Comparison of ENCODE assay signal across 20 cellular contexts in genomic region chr16:4884209-4884608, GRCh38. TPM values are rescaled to one million over a fixed set of nuclear protein-coding genes. Genes with fewer than 3 reads are reported as not detected.
DNase-seq lines count a peak whose midpoint lies in the region; ATAC-seq, FAIRE-seq and TF ChIP-seq lines count a peak whose summit lies in the region.
"Had no signal": no experiment of that assay in that cellular context is flagged by ENCODE, and none has a peak within 500 bp of the region (broad histone marks: within the 10 kb centered on the region; RNA-seq: fewer than 3 reads in every experiment).

No MANE protein-coding gene starts in this region.

- H2BK120ac ChIP-seq in H1 (replicated peaks; ENCODE audit: low read depth, low read length), result no peak overlapping the region

- no peak overlapping the region for H3K14ac ChIP-seq in H1 (ENCODE audit: insufficient read length)

- H3K56ac ChIP-seq in H1 (replicated peaks; ENCODE audit: insufficient read length, low read depth, low read length), result no peak overlapping the region

- H2AK5ac ChIP-seq in H1 (ENCODE audit: low read depth, low read length), result no peak overlapping the region

- H3K79me1 ChIP-seq in H1 (ENCODE audit: low read depth, low read length), result no peaks in the 10 kb centered on the region

- no peak for TF ChIP-seq EP300 in H1 (IDR thresholded peaks at IDR 0.05; ENCODE audit: borderline replicate concordance in 1 of 2, low read depth in 2 of 2, low read length in 2 of 2)

- TF ChIP-seq CTCF in RWPE1 (conservative IDR thresholded peaks at IDR 0.05; ENCODE audit: low read depth) (no peak), H1 (IDR thresholded peaks at IDR 0.05; ENCODE audit: control extremely low read depth in 1 of 3, insufficient read depth in 1 of 3, low read depth in 1 of 3, low read length in 3 of 3) (no peak)

- H3K4me1 Mint-ChIP-seq in activated CD4-positive, alpha-beta T cell treated with anti-CD3 and anti-CD28 coated beads, Interleukin-2, amount 10 ng/mL, durations not matched to agents 24 days and 14 days, result no peaks in the 10 kb centered on the region
- peaks cover 4 to 11% of the 10 kb centered on the region in 2 donors for H3K4me1 Mint-ChIP-seq in stimulated activated naive B cell treated with anti-CD40 and anti-IgM and Interleukin-4, amounts not matched to agents 10 μg/mL and 1 μg/mL and 100 μg/mL, for 72 hours
- H3K4me1 Mint-ChIP-seq: CD14-positive monocyte had no signal

- no peak overlapping the region for H2BK5ac ChIP-seq in H1 (ENCODE audit: low read depth, low read length)

- no peaks in the 10 kb centered on the region for H3K23me2 ChIP-seq in H1 (ENCODE audit: low read depth, low read length)

- H3K27ac ChIP-seq in RWPE1, result peak overlapping the region; percentile 78
- H3K27ac ChIP-seq in H1 (ENCODE audit: low read depth, low read length), result no peak overlapping the region
- H3K27ac ChIP-seq: 22Rv1 had no signal

- H3K23ac ChIP-seq in H1 (ENCODE audit: insufficient read length), result no peak overlapping the region

- H3K4me1 ChIP-seq in H1 (replicated peaks in 1 of 4; ENCODE audit: control insufficient read depth in 3 of 4, insufficient read depth in 4 of 4, low read length in 3 of 4), result no peaks in the 10 kb centered on the region
- H3K4me1 ChIP-seq: HAP-1 had no signal

- no peak overlapping the region for H3K18ac ChIP-seq in H1 (ENCODE audit: extremely low read depth, low read length)

- ATAC-seq in stimulated activated naive B cell treated with anti-CD40 and anti-IgM and Interleukin-4, amounts not matched to agents 10 μg/mL and 1 μg/mL and 100 μg/mL, for 72 hours (replicated peaks), result no peak
- no peak for ATAC-seq in GM18505 (IDR thresholded peaks at IDR 0.05; ENCODE audit: unreplicated experiment)
- no peak for ATAC-seq in HG03095 (IDR thresholded peaks at IDR 0.05; ENCODE audit: unreplicated experiment)
- ATAC-seq: CD8-positive, alpha-beta T cell had no signal

- no peaks in the 10 kb centered on the region for H3K9me3 ChIP-seq in H1 (ENCODE audit: insufficient read depth in 2 of 2, low read depth in 1 of 2, low read length in 1 of 2)
- H3K9me3 ChIP-seq: HAP-1 had no signal

- 95% methylated on average over 34 of the region's 34 CpGs; no CpG with 5 or more reads in 1 of the 2 experiments for WGBS in H1 (ENCODE audit: extremely low coverage in 1 of 2, insufficient coverage in 1 of 2, insufficient read length in 1 of 2, insufficient replicate concordance in 2 of 2, low coverage in 1 of 2, low lambda C conversion rate in 2 of 2, missing lambda C conversion rate in 1 of 2), 2 experiments

- H3K36me3 Mint-ChIP-seq in activated CD4-positive, alpha-beta T cell treated with anti-CD3 and anti-CD28 coated beads, Interleukin-2, amount 10 ng/mL, durations not matched to agents 24 days and 14 days (ENCODE audit: low read depth), result peaks cover 46% of the 10 kb centered on the region
- H3K36me3 Mint-ChIP-seq in stimulated activated naive B cell treated with anti-CD40 and anti-IgM and Interleukin-4, amounts not matched to agents 10 μg/mL and 1 μg/mL and 100 μg/mL, for 72 hours, result peaks cover 51 to 64% of the 10 kb centered on the region in 2 donors

- intact Hi-C loops in activated CD4-positive, alpha-beta T cell treated with anti-CD3 and anti-CD28 coated beads, Interleukin-2, amount 10 ng/mL, durations not matched to agents 24 days and 14 days (cut with micrococcal nuclease), result no loop called here

- no peak overlapping the region for H3K4me3 Mint-ChIP-seq in activated CD4-positive, alpha-beta T cell treated with anti-CD3 and anti-CD28 coated beads, Interleukin-2, amount 10 ng/mL, durations not matched to agents 24 days and 14 days
- no peak overlapping the region for H3K4me3 Mint-ChIP-seq in stimulated activated naive B cell treated with anti-CD40 and anti-IgM and Interleukin-4, amounts not matched to agents 10 μg/mL and 1 μg/mL and 100 μg/mL, for 72 hours
- H3K4me3 Mint-ChIP-seq: CD14-positive monocyte; CD8-positive, alpha-beta T cell; HFFc6 had no signal

- no peak overlapping the region for H2BK15ac ChIP-seq in H1 (ENCODE audit: low read length)

- H3K4ac ChIP-seq in H1 (replicated peaks; ENCODE audit: insufficient read length, low read depth, low read length), result no peak overlapping the region

- FAIRE-seq in H1 (lab: Jason Lieb, UNC), result no peak
- FAIRE-seq: GM12892, GM19239 had no signal

- H2AFZ ChIP-seq in H1 (ENCODE audit: low read length), result no peak overlapping the region

- H2BK20ac ChIP-seq in H1 (ENCODE audit: low read length), result no peak overlapping the region

- peaks cover 19 to 85% (median 60%) of the 10 kb centered on the region in 4 experiments for H3K36me3 ChIP-seq in H1 (ENCODE audit: control insufficient read depth in 2 of 4, insufficient read depth in 4 of 4, low read length in 3 of 4)

- no peaks in the 10 kb centered on the region for H3K9me3 Mint-ChIP-seq in activated CD4-positive, alpha-beta T cell treated with anti-CD3 and anti-CD28 coated beads, Interleukin-2, amount 10 ng/mL, durations not matched to agents 24 days and 14 days
- H3K9me3 Mint-ChIP-seq in stimulated activated naive B cell treated with anti-CD40 and anti-IgM and Interleukin-4, amounts not matched to agents 10 μg/mL and 1 μg/mL and 100 μg/mL, for 72 hours, result no peaks in the 10 kb centered on the region
- H3K9me3 Mint-ChIP-seq: CD8-positive, alpha-beta T cell; HFFc6 had no signal

- H4K5ac ChIP-seq in H1 (ENCODE audit: insufficient read length, low read depth, low read length), result no peak overlapping the region

- no peak for TF ChIP-seq RAD21 in H1 (IDR thresholded peaks at IDR 0.05 in 1 of 2, conservative IDR thresholded peaks at IDR 0.05 in 1 of 2; ENCODE audit: low read depth in 2 of 2, low read length in 2 of 2)

- POLR2A ChIA-PET in RWPE1 (lab: Yijun Ruan, JAX; ENCODE audit: low non-redundant PET), result no interaction called here
- POLR2A ChIA-PET in H1 (lab: Charles Lee; ENCODE audit: partially characterized antibody), result interaction anchor here (0.8 to 2.6 kb wide), 9 partner anchors 9 to 190 kb away, joined by 3 to 9 read pairs (median 4); no protein-coding TSS in a partner anchor

- TF ChIP-seq POLR2A in H1 (IDR thresholded peaks at IDR 0.05; ENCODE audit: control extremely low read depth in 1 of 2, low read depth in 2 of 2, low read length in 2 of 2) (no peak), GM18505 (IDR thresholded peaks at IDR 0.05; ENCODE audit: borderline replicate concordance, extremely low read depth, insufficient read depth, insufficient read length) (no peak)

- no peak overlapping the region for H3K4me2 ChIP-seq in H1 (ENCODE audit: insufficient read depth in 1 of 2, low read depth in 2 of 2, low read length in 2 of 2)

- peaks cover 3 to 6% of the 10 kb centered on the region in 2 experiments for H4K20me1 ChIP-seq in H1 (replicated peaks in 1 of 2; ENCODE audit: control insufficient read depth in 1 of 2, insufficient read depth in 2 of 2, low read length in 2 of 2)

- peak overlapping the region; percentile 24 for H3K27ac Mint-ChIP-seq in activated CD4-positive, alpha-beta T cell treated with anti-CD3 and anti-CD28 coated beads, Interleukin-2, amount 10 ng/mL, durations not matched to agents 24 days and 14 days
- H3K27ac Mint-ChIP-seq in stimulated activated naive B cell treated with anti-CD40 and anti-IgM and Interleukin-4, amounts not matched to agents 10 μg/mL and 1 μg/mL and 100 μg/mL, for 72 hours, result peak overlapping the region; percentile 90
- H3K27ac Mint-ChIP-seq: CD8-positive, alpha-beta T cell; HFFc6 had no signal

- H3K27me3 ChIP-seq in H1 (replicated peaks in 1 of 4; ENCODE audit: control insufficient read depth in 3 of 4, extremely low read depth in 1 of 4, insufficient read depth in 3 of 4, low read length in 3 of 4), result no peaks in the 10 kb centered on the region

- no peak for DNase-seq in activated CD4-positive, alpha-beta T cell treated with anti-CD3 and anti-CD28 coated beads, Interleukin-2, amount 10 ng/mL, durations not matched to agents 24 days and 14 days
- no peak for DNase-seq in activated CD4-positive, alpha-beta T cell treated with anti-CD3 and anti-CD28 coated beads, Interleukin-2, amount 50 U/mL, for 48 hours
- no peak for DNase-seq in RWPE1 (ENCODE audit: low spot score)
- no peak for DNase-seq in H1 (ENCODE audit: low read depth in 1 of 2, low spot score in 2 of 2)
- no peak for DNase-seq in stimulated activated naive B cell treated with anti-CD40 and anti-IgM and Interleukin-4, amounts not matched to agents 10 μg/mL and 1 μg/mL and 100 μg/mL, for 72 hours
- no peak for DNase-seq in amniotic stem cell (lab: John Stamatoyannopoulos, UW)
- DNase-seq: CD8-positive, alpha-beta T cell; COR-L47; DND-41; GDM1; GOT3; HFFc6; IMR-90 had no signal

- no peak overlapping the region for H3K4me3 ChIP-seq in H1 (ENCODE audit: extremely low read depth in 1 of 4, insufficient read depth in 2 of 4, low read depth in 3 of 4, low read length in 4 of 4)
- H3K4me3 ChIP-seq: HAP-1 had no signal

- no peaks in the 10 kb centered on the region for H3K27me3 Mint-ChIP-seq in activated CD4-positive, alpha-beta T cell treated with anti-CD3 and anti-CD28 coated beads, Interleukin-2, amount 10 ng/mL, durations not matched to agents 24 days and 14 days
- no peaks in the 10 kb centered on the region for H3K27me3 Mint-ChIP-seq in stimulated activated naive B cell treated with anti-CD40 and anti-IgM and Interleukin-4, amounts not matched to agents 10 μg/mL and 1 μg/mL and 100 μg/mL, for 72 hours

- no peak overlapping the region for H4K91ac ChIP-seq in H1 (replicated peaks; ENCODE audit: insufficient read length, low read length)

- CTCF ChIA-PET in RWPE1 (lab: Yijun Ruan, JAX), result interaction anchor here (0.7 to 1.2 kb wide), 2 partner anchors 8 to 52 kb away, joined by 3 to 4 read pairs; no protein-coding TSS in a partner anchor
- CTCF ChIA-PET in H1 (lab: Charles Lee; ENCODE audit: partially characterized antibody), result interaction anchor here (0.8 to 2.6 kb wide), 12 partner anchors 14 to 201 kb away, joined by 3 to 9 read pairs (median 4); partner anchors contain the start of gene SEC14L5

- H3K79me2 ChIP-seq in H1 (ENCODE audit: control insufficient read depth in 1 of 2, insufficient read depth in 2 of 2, low read length in 2 of 2), result no peaks in the 10 kb centered on the region

- no peak overlapping the region for H3K9ac ChIP-seq in H1 (replicated peaks in 1 of 4; ENCODE audit: extremely low read depth in 1 of 4, low read depth in 3 of 4, low read length in 3 of 4)

- no peak overlapping the region for H2BK12ac ChIP-seq in H1 (ENCODE audit: low read depth, low read length)

- H4K8ac ChIP-seq in H1 (ENCODE audit: extremely low read depth, insufficient read depth, low read length), result peak overlapping the region; percentile 14; the same call in 1 of the 2 replicates

RNA-seq across cellular contexts. Expression of gene UBN1, which starts 36.9 kb away (rescaled TPM):
- total RNA-seq in activated CD4-positive, alpha-beta T cell treated with anti-CD3 and anti-CD28 coated beads, Interleukin-2, amount 10 ng/mL, durations not matched to agents 24 days and 14 days, result 36.5 and 36.9 TPM in 2 replicates
- 37.0 and 37.6 TPM in 2 replicates for total RNA-seq in H1 (2021; fragmentation: NEBNext Ultra II Directional; extraction: Animal tissue kit (Norgen Biotek cat#: 25700))
- polyA plus RNA-seq in H1 (2011; rRNA removed), result 16.2 and 27.4 TPM in 2 replicates
- 22.1 TPM for polyA plus RNA-seq in H1 (2011; cell fraction: cytosol; rRNA removed)
- 40.8 TPM for polyA plus RNA-seq in H1 (2011; cell fraction: nucleus; rRNA removed)
- 25.3 to 29.3 TPM (median 27.3 TPM) in 4 replicates for polyA plus RNA-seq in H1 (2012, experiment 1 of 2)
- polyA plus RNA-seq in H1 (2012, experiment 2 of 2), result 11.9 TPM
- 24.0 TPM for polyA plus RNA-seq in H1 (2013, experiment 1 of 2)
- 21.1 TPM for polyA plus RNA-seq in H1 (2013, experiment 2 of 2)
- 24.1 and 29.6 TPM in 2 replicates for polyA minus RNA-seq in H1 (2011; rRNA and poly(A)+ RNA removed)
- 23.7 TPM for polyA minus RNA-seq in H1 (2011; cell fraction: cytosol; rRNA and poly(A)+ RNA removed)
- 34.8 TPM for polyA minus RNA-seq in H1 (2011; cell fraction: nucleus; rRNA and poly(A)+ RNA removed)

RNA-seq across cellular contexts. Expression of gene GLYR1, which starts 37.1 kb away (rescaled TPM):
- 109 and 119 TPM in 2 replicates for total RNA-seq in activated CD4-positive, alpha-beta T cell treated with anti-CD3 and anti-CD28 coated beads, Interleukin-2, amount 10 ng/mL, durations not matched to agents 24 days and 14 days
- total RNA-seq in H1 (2021; fragmentation: NEBNext Ultra II Directional; extraction: Animal tissue kit (Norgen Biotek cat#: 25700)), result 115 and 120 TPM in 2 replicates
- polyA plus RNA-seq in H1 (2011; rRNA removed), result 50.2 and 60.2 TPM in 2 replicates
- polyA plus RNA-seq in H1 (2011; cell fraction: cytosol; rRNA removed), result 60.9 TPM
- polyA plus RNA-seq in H1 (2011; cell fraction: nucleus; rRNA removed), result 68.7 TPM
- 73.6 to 91.0 TPM (median 77.9 TPM) in 4 replicates for polyA plus RNA-seq in H1 (2012, experiment 1 of 2)
- polyA plus RNA-seq in H1 (2012, experiment 2 of 2), result 34.4 TPM
- 65.9 TPM for polyA plus RNA-seq in H1 (2013, experiment 1 of 2)
- 60.5 TPM for polyA plus RNA-seq in H1 (2013, experiment 2 of 2)
- polyA minus RNA-seq in H1 (2011; rRNA and poly(A)+ RNA removed), result 41.3 and 50.3 TPM in 2 replicates
- polyA minus RNA-seq in H1 (2011; cell fraction: cytosol; rRNA and poly(A)+ RNA removed), result 28.1 TPM
- 30.4 TPM for polyA minus RNA-seq in H1 (2011; cell fraction: nucleus; rRNA and poly(A)+ RNA removed)

RNA-seq across cellular contexts. Expression of gene PPL, which starts 52.7 kb away (rescaled TPM):
- total RNA-seq in activated CD4-positive, alpha-beta T cell treated with anti-CD3 and anti-CD28 coated beads, Interleukin-2, amount 10 ng/mL, durations not matched to agents 24 days and 14 days, result not detected in 2 replicates
- 28.8 and 29.5 TPM in 2 replicates for total RNA-seq in H1 (2021; fragmentation: NEBNext Ultra II Directional; extraction: Animal tissue kit (Norgen Biotek cat#: 25700))
- polyA plus RNA-seq in H1 (2011; rRNA removed), result 11.3 and 15.8 TPM in 2 replicates
- 13.7 TPM for polyA plus RNA-seq in H1 (2011; cell fraction: cytosol; rRNA removed)
- polyA plus RNA-seq in H1 (2011; cell fraction: nucleus; rRNA removed), result 46.9 TPM
- 16.5 to 27.4 TPM (median 22.8 TPM) in 4 replicates for polyA plus RNA-seq in H1 (2012, experiment 1 of 2)
- 5.2 TPM for polyA plus RNA-seq in H1 (2012, experiment 2 of 2)
- 16.4 TPM for polyA plus RNA-seq in H1 (2013, experiment 1 of 2)
- polyA plus RNA-seq in H1 (2013, experiment 2 of 2), result 15.4 TPM
- 21.5 and 22.3 TPM in 2 replicates for polyA minus RNA-seq in H1 (2011; rRNA and poly(A)+ RNA removed)
- 15.9 TPM for polyA minus RNA-seq in H1 (2011; cell fraction: cytosol; rRNA and poly(A)+ RNA removed)
- polyA minus RNA-seq in H1 (2011; cell fraction: nucleus; rRNA and poly(A)+ RNA removed), result 21.8 TPM
- total RNA-seq: CD8-positive, alpha-beta T cell had no signal

Comparison
In these comparisons a context has a peak if more than half of its experiments do, and no peak if none do; other contexts are left out.
1. RNA of gene PPL, which starts 52.7 kb away (total RNA-seq): 28.8 to 29.5 TPM in H1; not detected in activated CD4-positive, alpha-beta T cell treated with anti-CD3 and anti-CD28 coated beads, Interleukin-2, amount 10 ng/mL, durations not matched to agents 24 days and 14 days; every median in the first group is over 10 times any median in the second.